1 cellular context compared by ENCODE assay signal in the genomic region with DNA sequence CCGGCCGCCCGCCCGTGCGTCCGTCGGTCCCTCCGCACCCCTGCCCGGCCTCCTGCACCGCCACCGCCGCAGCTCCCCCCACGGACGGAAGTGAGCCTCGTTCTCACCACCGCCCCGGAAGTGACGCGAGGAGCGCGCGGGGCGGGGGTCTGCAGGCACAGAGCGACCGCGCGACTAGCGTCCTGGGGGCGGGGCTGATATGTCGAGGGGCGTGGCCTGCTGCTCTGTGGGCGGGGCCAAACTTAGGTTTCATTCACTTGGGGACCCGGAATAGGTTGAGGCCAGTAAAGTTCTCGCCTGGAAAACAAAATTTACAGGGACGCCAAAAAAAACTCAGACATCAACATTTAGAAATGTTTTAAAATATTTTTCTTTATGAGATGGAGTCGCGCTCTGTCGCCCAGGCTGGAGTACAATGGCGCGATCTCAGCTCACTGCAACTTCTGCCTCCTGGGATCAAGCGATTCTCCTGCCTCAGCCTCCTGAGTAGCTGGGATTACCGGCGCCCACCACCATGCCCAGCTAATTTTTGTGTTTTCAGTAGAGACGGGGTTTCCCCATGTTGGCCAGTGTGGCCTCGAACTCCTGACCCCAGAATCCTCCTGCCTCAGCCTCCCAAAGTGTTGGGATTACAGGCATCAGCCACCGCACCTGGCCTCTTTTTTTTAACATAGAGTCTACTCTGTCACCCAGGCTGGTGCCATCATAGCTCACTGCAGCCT.
TF ChIP-seq lines count a peak whose summit lies in the region.
"Not testable (repeated sequence)": the region's sequence is repeated elsewhere in the genome, so short reads cannot be mapped to it uniquely, and the experiment has no call there.

TSS of gene ABHD17A (minus strand) at position 99 of the 722 bp plus-strand sequence. CDS start 3,930 bp downstream, outside the sequence.

TF ChIP-seq in HepG2, 621 proteins besides CTCF, POLR2A, EP300 and RAD21 (continues in another document):
- TF ChIP-seq PHF20 (CRISPR knock-in tag; IDR thresholded peaks at IDR 0.05) (peak; percentile 70; the same call in 1 of the 2 replicates), ZFY (CRISPR knock-in tag; IDR thresholded peaks at IDR 0.05) (peak; percentile 45), SAP130 (CRISPR knock-in tag; IDR thresholded peaks at IDR 0.05; ENCODE audit: low read depth) (peak; percentile 90), MAZ (IDR thresholded peaks at IDR 0.05; ENCODE audit: borderline replicate concordance, low read depth, low read length) (peak; percentile 98), MAZ (CRISPR knock-in tag; IDR thresholded peaks at IDR 0.05; ENCODE audit: low read depth) (peak; percentile 84; the same call in 1 of the 2 replicates), ZNF770 (CRISPR knock-in tag; IDR thresholded peaks at IDR 0.05) (peak; percentile 63), SP1 (CRISPR knock-in tag; IDR thresholded peaks at IDR 0.05) (peak; percentile 91), PHF8 (CRISPR knock-in tag; IDR thresholded peaks at IDR 0.05) (peak; percentile 69), ZBTB25 (CRISPR knock-in tag; IDR thresholded peaks at IDR 0.05) (peak; percentile 59; the same call in 1 of the 2 replicates), SRY (CRISPR knock-in tag; IDR thresholded peaks at IDR 0.05) (0 out of 2 replicates have a peak, but pooled peaks have one; percentile 0), TFDP1 (CRISPR knock-in tag; IDR thresholded peaks at IDR 0.05; ENCODE audit: borderline replicate concordance) (peak; percentile 69; the same call in 1 of the 2 replicates), ZNF792 (CRISPR knock-in tag; IDR thresholded peaks at IDR 0.05) (0 out of 2 replicates have a peak, but pooled peaks have one; percentile 43), SPEN (CRISPR knock-in tag; IDR thresholded peaks at IDR 0.05; ENCODE audit: low read depth) (peak; percentile 89), YEATS2 (CRISPR knock-in tag; IDR thresholded peaks at IDR 0.05; ENCODE audit: borderline replicate concordance) (peak; percentile 73; the same call in 1 of the 2 replicates), SOX5 (CRISPR knock-in tag; IDR thresholded peaks at IDR 0.05; ENCODE audit: borderline replicate concordance) (0 out of 2 replicates have a peak, but pooled peaks have one; percentile 6), GABPA (IDR thresholded peaks at IDR 0.05; ENCODE audit: low read depth, low read length) (peak; percentile 85), GABPA (CRISPR knock-in tag; IDR thresholded peaks at IDR 0.05; ENCODE audit: low read depth) (peak; percentile 93), HOXA3 (CRISPR knock-in tag; IDR thresholded peaks at IDR 0.05) (peak; percentile 77; the same call in 1 of the 2 replicates), HDAC2 (CRISPR knock-in tag; IDR thresholded peaks at IDR 0.05) (peak; percentile 16; the same call in 1 of the 2 replicates), TFDP2 (CRISPR knock-in tag; IDR thresholded peaks at IDR 0.05) (peak; percentile 71), GABPB1 (CRISPR knock-in tag; IDR thresholded peaks at IDR 0.05) (peak; percentile 94), TBX2 (CRISPR knock-in tag; IDR thresholded peaks at IDR 0.05; ENCODE audit: borderline replicate concordance) (peak; percentile 24; the same call in 1 of the 2 replicates), ZNF687 (CRISPR knock-in tag; IDR thresholded peaks at IDR 0.05) (peak; percentile 60), ERF (CRISPR knock-in tag; IDR thresholded peaks at IDR 0.05) (0 out of 2 replicates have a peak, but pooled peaks have one; percentile 27), KAT8 (CRISPR knock-in tag; IDR thresholded peaks at IDR 0.05) (peak; percentile 79), ATF2 (CRISPR knock-in tag; IDR thresholded peaks at IDR 0.05) (0 out of 2 replicates have a peak, but pooled peaks have one; percentile 26), GATAD1 (CRISPR knock-in tag; IDR thresholded peaks at IDR 0.05) (peak; percentile 84)
- TF ChIP-seq, protein P1, sequence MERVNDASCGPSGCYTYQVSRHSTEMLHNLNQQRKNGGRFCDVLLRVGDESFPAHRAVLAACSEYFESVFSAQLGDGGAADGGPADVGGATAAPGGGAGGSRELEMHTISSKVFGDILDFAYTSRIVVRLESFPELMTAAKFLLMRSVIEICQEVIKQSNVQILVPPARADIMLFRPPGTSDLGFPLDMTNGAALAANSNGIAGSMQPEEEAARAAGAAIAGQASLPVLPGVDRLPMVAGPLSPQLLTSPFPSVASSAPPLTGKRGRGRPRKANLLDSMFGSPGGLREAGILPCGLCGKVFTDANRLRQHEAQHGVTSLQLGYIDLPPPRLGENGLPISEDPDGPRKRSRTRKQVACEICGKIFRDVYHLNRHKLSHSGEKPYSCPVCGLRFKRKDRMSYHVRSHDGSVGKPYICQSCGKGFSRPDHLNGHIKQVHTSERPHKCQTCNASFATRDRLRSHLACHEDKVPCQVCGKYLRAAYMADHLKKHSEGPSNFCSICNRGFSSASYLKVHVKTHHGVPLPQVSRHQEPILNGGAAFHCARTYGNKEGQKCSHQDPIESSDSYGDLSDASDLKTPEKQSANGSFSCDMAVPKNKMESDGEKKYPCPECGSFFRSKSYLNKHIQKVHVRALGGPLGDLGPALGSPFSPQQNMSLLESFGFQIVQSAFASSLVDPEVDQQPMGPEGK (CRISPR knock-in tag; IDR thresholded peaks at IDR 0.05), result peak; percentile 73
- TF ChIP-seq, protein P2, sequence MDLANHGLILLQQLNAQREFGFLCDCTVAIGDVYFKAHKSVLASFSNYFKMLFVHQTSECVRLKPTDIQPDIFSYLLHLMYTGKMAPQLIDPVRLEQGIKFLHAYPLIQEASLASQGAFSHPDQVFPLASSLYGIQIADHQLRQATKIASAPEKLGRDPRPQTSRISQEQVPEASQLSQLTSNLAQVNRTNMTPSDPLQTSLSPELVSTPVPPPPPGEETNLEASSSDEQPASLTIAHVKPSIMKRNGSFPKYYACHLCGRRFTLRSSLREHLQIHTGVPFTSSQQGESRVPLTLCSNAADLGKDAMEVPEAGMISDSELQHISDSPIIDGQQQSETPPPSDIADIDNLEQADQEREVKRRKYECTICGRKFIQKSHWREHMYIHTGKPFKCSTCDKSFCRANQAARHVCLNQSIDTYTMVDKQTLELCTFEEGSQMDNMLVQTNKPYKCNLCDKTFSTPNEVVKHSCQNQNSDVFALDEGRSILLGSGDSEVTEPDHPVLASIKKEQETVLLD (CRISPR knock-in tag; IDR thresholded peaks at IDR 0.05; ENCODE audit: low read depth), result peak; percentile 58; the same call in 1 of the 2 replicates
- TF ChIP-seq SP1 (IDR thresholded peaks at IDR 0.05), result not testable (repeated sequence)
- TF ChIP-seq, protein P3, sequence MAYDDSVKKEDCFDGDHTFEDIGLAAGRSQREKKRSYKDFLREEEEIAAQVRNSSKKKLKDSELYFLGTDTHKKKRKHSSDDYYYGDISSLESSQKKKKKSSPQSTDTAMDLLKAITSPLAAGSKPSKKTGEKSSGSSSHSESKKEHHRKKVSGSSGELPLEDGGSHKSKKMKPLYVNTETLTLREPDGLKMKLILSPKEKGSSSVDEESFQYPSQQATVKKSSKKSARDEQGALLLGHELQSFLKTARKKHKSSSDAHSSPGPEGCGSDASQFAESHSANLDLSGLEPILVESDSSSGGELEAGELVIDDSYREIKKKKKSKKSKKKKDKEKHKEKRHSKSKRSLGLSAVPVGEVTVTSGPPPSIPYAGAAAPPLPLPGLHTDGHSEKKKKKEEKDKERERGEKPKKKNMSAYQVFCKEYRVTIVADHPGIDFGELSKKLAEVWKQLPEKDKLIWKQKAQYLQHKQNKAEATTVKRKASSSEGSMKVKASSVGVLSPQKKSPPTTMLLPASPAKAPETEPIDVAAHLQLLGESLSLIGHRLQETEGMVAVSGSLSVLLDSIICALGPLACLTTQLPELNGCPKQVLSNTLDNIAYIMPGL (CRISPR knock-in tag; IDR thresholded peaks at IDR 0.05; ENCODE audit: borderline replicate concordance in 1 of 2, low read depth in 1 of 2), result peak in 1 of 2 experiments; percentile 27; a peak in 2 of 4 replicates
- TF ChIP-seq, protein P4, sequence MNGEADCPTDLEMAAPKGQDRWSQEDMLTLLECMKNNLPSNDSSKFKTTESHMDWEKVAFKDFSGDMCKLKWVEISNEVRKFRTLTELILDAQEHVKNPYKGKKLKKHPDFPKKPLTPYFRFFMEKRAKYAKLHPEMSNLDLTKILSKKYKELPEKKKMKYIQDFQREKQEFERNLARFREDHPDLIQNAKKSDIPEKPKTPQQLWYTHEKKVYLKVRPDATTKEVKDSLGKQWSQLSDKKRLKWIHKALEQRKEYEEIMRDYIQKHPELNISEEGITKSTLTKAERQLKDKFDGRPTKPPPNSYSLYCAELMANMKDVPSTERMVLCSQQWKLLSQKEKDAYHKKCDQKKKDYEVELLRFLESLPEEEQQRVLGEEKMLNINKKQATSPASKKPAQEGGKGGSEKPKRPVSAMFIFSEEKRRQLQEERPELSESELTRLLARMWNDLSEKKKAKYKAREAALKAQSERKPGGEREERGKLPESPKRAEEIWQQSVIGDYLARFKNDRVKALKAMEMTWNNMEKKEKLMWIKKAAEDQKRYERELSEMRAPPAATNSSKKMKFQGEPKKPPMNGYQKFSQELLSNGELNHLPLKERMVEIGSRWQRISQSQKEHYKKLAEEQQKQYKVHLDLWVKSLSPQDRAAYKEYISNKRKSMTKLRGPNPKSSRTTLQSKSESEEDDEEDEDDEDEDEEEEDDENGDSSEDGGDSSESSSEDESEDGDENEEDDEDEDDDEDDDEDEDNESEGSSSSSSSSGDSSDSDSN (CRISPR knock-in tag; IDR thresholded peaks at IDR 0.05), result 0 out of 2 replicates have a peak, but pooled peaks have one; percentile 55
